Comparison of ENCODE assay signal across 1 cellular context in the genomic region with DNA sequence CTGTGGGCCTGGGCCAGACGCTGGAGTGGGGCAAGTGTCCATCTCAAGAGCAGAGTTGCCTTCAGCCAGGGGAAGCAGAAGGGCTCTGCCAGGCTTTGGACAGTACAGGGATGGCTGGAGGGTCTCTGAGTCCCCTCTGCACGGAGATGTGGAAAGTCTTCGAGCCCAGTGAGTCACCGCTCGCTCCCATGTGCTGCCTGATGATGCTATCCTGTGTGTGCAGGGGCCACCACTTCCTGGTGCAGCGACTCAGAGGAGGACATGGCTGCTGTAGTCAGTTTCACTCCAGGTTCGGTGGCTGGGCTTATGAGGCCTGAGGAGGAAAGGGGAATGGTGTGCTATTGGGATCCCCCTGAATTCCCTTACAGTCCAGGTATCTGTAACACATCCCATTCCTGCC.
A peak's percentile ranks its signal among the peaks of the same experiment; 100 is the strongest.
TF ChIP-seq lines count a peak whose summit lies in the region.

No MANE protein-coding gene starts in this region.

TF ChIP-seq in K562, 482 proteins besides CTCF, POLR2A, EP300 and RAD21 (continued from another document):
- TF ChIP-seq, protein P1, sequence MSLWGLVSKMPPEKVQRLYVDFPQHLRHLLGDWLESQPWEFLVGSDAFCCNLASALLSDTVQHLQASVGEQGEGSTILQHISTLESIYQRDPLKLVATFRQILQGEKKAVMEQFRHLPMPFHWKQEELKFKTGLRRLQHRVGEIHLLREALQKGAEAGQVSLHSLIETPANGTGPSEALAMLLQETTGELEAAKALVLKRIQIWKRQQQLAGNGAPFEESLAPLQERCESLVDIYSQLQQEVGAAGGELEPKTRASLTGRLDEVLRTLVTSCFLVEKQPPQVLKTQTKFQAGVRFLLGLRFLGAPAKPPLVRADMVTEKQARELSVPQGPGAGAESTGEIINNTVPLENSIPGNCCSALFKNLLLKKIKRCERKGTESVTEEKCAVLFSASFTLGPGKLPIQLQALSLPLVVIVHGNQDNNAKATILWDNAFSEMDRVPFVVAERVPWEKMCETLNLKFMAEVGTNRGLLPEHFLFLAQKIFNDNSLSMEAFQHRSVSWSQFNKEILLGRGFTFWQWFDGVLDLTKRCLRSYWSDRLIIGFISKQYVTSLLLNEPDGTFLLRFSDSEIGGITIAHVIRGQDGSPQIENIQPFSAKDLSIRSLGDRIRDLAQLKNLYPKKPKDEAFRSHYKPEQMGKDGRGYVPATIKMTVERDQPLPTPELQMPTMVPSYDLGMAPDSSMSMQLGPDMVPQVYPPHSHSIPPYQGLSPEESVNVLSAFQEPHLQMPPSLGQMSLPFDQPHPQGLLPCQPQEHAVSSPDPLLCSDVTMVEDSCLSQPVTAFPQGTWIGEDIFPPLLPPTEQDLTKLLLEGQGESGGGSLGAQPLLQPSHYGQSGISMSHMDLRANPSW (CRISPR knock-in tag; IDR thresholded peaks at IDR 0.05) = no peak
- TF ChIP-seq NFRKB (IDR thresholded peaks at IDR 0.05; ENCODE audit: low read depth) = no peak
- TF ChIP-seq, protein P2, sequence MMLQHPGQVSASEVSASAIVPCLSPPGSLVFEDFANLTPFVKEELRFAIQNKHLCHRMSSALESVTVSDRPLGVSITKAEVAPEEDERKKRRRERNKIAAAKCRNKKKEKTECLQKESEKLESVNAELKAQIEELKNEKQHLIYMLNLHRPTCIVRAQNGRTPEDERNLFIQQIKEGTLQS (IDR thresholded peaks at IDR 0.05) = peak; percentile 52
- TF ChIP-seq, protein P2 (CRISPR knock-in tag; conservative IDR thresholded peaks at IDR 0.05) = no peak
- no peak for TF ChIP-seq FOXJ3 (CRISPR knock-in tag; IDR thresholded peaks at IDR 0.05)
- no peak for TF ChIP-seq MAFF (IDR thresholded peaks at IDR 0.05; ENCODE audit: low read length)
- TF ChIP-seq, protein P3, sequence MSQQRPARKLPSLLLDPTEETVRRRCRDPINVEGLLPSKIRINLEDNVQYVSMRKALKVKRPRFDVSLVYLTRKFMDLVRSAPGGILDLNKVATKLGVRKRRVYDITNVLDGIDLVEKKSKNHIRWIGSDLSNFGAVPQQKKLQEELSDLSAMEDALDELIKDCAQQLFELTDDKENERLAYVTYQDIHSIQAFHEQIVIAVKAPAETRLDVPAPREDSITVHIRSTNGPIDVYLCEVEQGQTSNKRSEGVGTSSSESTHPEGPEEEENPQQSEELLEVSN (IDR thresholded peaks at IDR 0.05; ENCODE audit: borderline replicate concordance in 1 of 2, extremely low read depth in 1 of 2, insufficient read depth in 1 of 2, insufficient read length in 1 of 2, low read depth in 1 of 2, low read length in 1 of 2, poor library complexity in 1 of 2, severe bottlenecking in 1 of 2) = peak in 1 of 2 experiments; percentile 68
- TF ChIP-seq JUND (IDR thresholded peaks at IDR 0.05; ENCODE audit: borderline replicate concordance, low read depth, low read length) = peak; percentile 36; the same call in 1 of the 2 replicates
- no peak for TF ChIP-seq JUND (tag; IDR thresholded peaks at IDR 0.05; ENCODE audit: borderline replicate concordance, low read depth, low read length)
- TF ChIP-seq, protein P4, sequence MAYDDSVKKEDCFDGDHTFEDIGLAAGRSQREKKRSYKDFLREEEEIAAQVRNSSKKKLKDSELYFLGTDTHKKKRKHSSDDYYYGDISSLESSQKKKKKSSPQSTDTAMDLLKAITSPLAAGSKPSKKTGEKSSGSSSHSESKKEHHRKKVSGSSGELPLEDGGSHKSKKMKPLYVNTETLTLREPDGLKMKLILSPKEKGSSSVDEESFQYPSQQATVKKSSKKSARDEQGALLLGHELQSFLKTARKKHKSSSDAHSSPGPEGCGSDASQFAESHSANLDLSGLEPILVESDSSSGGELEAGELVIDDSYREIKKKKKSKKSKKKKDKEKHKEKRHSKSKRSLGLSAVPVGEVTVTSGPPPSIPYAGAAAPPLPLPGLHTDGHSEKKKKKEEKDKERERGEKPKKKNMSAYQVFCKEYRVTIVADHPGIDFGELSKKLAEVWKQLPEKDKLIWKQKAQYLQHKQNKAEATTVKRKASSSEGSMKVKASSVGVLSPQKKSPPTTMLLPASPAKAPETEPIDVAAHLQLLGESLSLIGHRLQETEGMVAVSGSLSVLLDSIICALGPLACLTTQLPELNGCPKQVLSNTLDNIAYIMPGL (CRISPR knock-in tag; IDR thresholded peaks at IDR 0.05) = no peak
- TF ChIP-seq, protein P5, sequence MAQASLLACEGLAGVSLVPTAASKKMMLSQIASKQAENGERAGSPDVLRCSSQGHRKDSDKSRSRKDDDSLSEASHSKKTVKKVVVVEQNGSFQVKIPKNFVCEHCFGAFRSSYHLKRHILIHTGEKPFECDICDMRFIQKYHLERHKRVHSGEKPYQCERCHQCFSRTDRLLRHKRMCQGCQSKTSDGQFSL (CRISPR knock-in tag; IDR thresholded peaks at IDR 0.05) = no peak
- TF ChIP-seq, protein P5 (tag; IDR thresholded peaks at IDR 0.05) = no peak
- TF ChIP-seq, protein P6, sequence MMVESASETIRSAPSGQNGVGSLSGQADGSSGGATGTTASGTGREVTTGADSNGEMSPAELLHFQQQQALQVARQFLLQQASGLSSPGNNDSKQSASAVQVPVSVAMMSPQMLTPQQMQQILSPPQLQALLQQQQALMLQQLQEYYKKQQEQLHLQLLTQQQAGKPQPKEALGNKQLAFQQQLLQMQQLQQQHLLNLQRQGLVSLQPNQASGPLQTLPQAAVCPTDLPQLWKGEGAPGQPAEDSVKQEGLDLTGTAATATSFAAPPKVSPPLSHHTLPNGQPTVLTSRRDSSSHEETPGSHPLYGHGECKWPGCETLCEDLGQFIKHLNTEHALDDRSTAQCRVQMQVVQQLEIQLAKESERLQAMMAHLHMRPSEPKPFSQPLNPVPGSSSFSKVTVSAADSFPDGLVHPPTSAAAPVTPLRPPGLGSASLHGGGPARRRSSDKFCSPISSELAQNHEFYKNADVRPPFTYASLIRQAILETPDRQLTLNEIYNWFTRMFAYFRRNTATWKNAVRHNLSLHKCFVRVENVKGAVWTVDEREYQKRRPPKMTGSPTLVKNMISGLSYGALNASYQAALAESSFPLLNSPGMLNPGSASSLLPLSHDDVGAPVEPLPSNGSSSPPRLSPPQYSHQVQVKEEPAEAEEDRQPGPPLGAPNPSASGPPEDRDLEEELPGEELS (CRISPR knock-in tag; IDR thresholded peaks at IDR 0.05; ENCODE audit: borderline replicate concordance) = no peak
- no peak for TF ChIP-seq PHF20 (IDR thresholded peaks at IDR 0.05; ENCODE audit: partially characterized antibody)
- no peak for TF ChIP-seq GATAD2B (IDR thresholded peaks at IDR 0.05; ENCODE audit: borderline replicate concordance)
- TF ChIP-seq, protein P7, sequence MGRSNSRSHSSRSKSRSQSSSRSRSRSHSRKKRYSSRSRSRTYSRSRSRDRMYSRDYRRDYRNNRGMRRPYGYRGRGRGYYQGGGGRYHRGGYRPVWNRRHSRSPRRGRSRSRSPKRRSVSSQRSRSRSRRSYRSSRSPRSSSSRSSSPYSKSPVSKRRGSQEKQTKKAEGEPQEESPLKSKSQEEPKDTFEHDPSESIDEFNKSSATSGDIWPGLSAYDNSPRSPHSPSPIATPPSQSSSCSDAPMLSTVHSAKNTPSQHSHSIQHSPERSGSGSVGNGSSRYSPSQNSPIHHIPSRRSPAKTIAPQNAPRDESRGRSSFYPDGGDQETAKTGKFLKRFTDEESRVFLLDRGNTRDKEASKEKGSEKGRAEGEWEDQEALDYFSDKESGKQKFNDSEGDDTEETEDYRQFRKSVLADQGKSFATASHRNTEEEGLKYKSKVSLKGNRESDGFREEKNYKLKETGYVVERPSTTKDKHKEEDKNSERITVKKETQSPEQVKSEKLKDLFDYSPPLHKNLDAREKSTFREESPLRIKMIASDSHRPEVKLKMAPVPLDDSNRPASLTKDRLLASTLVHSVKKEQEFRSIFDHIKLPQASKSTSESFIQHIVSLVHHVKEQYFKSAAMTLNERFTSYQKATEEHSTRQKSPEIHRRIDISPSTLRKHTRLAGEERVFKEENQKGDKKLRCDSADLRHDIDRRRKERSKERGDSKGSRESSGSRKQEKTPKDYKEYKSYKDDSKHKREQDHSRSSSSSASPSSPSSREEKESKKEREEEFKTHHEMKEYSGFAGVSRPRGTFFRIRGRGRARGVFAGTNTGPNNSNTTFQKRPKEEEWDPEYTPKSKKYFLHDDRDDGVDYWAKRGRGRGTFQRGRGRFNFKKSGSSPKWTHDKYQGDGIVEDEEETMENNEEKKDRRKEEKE (IDR thresholded peaks at IDR 0.05; ENCODE audit: borderline replicate concordance in 1 of 2, control insufficient read depth in 1 of 2, low read depth in 2 of 2, low read length in 1 of 2) = no peak
- no peak for TF ChIP-seq SUPT5H (IDR thresholded peaks at IDR 0.05)
- no peak for TF ChIP-seq GATAD2A (IDR thresholded peaks at IDR 0.05)
- no peak for TF ChIP-seq SP1 (CRISPR knock-in tag; IDR thresholded peaks at IDR 0.05)
- 0 out of 2 replicates have a peak, but pooled peaks have one; percentile 27 for TF ChIP-seq CREM (IDR thresholded peaks at IDR 0.05; ENCODE audit: low read depth)
- TF ChIP-seq ZNF274 (IDR thresholded peaks at IDR 0.05; ENCODE audit: borderline replicate concordance, low read depth, low read length) = no peak
- TF ChIP-seq L3MBTL2 (IDR thresholded peaks at IDR 0.05) = peak; percentile 45
- no peak for TF ChIP-seq JUN (IDR thresholded peaks at IDR 0.05; ENCODE audit: borderline replicate concordance, low read depth, low read length)
- no peak for TF ChIP-seq JUN (CRISPR knock-in tag; IDR thresholded peaks at IDR 0.05; ENCODE audit: borderline replicate concordance)
- no peak for TF ChIP-seq HLTF (IDR thresholded peaks at IDR 0.05)
- no peak for TF ChIP-seq COPS2 (conservative IDR thresholded peaks at IDR 0.05)
- no peak for TF ChIP-seq PHB2 (IDR thresholded peaks at IDR 0.05; ENCODE audit: low read depth)
- TF ChIP-seq POLR3A (IDR thresholded peaks at IDR 0.05; ENCODE audit: borderline replicate concordance, extremely low read depth, insufficient read depth, insufficient read length) = no peak
- TF ChIP-seq ZNF589 (CRISPR knock-in tag; IDR thresholded peaks at IDR 0.05; ENCODE audit: low read depth) = no peak
- TF ChIP-seq FOSL1 (tag; conservative IDR thresholded peaks at IDR 0.05) = peak; percentile 61
- TF ChIP-seq KDM2B (CRISPR knock-in tag; IDR thresholded peaks at IDR 0.05) = no peak
- no peak for TF ChIP-seq RBM25 (IDR thresholded peaks at IDR 0.05; ENCODE audit: low read depth, low read length, severe bottlenecking)
- TF ChIP-seq, protein P8, sequence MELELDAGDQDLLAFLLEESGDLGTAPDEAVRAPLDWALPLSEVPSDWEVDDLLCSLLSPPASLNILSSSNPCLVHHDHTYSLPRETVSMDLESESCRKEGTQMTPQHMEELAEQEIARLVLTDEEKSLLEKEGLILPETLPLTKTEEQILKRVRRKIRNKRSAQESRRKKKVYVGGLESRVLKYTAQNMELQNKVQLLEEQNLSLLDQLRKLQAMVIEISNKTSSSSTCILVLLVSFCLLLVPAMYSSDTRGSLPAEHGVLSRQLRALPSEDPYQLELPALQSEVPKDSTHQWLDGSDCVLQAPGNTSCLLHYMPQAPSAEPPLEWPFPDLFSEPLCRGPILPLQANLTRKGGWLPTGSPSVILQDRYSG (tag; conservative IDR thresholded peaks at IDR 0.05; ENCODE audit: low read depth) = no peak
- TF ChIP-seq ELF4 (CRISPR knock-in tag; IDR thresholded peaks at IDR 0.05) = no peak
- TF ChIP-seq RFX1 (IDR thresholded peaks at IDR 0.05) = no peak
- TF ChIP-seq POU5F1 (IDR thresholded peaks at IDR 0.05; ENCODE audit: borderline replicate concordance, low read depth, low read length, partially characterized antibody) = no peak
- TF ChIP-seq MTF1 (CRISPR knock-in tag; IDR thresholded peaks at IDR 0.05; ENCODE audit: borderline replicate concordance) = no peak
- TF ChIP-seq ZNF224 (CRISPR knock-in tag; IDR thresholded peaks at IDR 0.05) = no peak
- TF ChIP-seq, protein P9, sequence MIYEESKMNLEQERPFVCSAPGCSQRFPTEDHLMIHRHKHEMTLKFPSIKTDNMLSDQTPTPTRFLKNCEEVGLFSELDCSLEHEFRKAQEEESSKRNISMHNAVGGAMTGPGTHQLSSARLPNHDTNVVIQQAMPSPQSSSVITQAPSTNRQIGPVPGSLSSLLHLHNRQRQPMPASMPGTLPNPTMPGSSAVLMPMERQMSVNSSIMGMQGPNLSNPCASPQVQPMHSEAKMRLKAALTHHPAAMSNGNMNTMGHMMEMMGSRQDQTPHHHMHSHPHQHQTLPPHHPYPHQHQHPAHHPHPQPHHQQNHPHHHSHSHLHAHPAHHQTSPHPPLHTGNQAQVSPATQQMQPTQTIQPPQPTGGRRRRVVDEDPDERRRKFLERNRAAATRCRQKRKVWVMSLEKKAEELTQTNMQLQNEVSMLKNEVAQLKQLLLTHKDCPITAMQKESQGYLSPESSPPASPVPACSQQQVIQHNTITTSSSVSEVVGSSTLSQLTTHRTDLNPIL (CRISPR knock-in tag; IDR thresholded peaks at IDR 0.05) = no peak
- TF ChIP-seq, protein P10, sequence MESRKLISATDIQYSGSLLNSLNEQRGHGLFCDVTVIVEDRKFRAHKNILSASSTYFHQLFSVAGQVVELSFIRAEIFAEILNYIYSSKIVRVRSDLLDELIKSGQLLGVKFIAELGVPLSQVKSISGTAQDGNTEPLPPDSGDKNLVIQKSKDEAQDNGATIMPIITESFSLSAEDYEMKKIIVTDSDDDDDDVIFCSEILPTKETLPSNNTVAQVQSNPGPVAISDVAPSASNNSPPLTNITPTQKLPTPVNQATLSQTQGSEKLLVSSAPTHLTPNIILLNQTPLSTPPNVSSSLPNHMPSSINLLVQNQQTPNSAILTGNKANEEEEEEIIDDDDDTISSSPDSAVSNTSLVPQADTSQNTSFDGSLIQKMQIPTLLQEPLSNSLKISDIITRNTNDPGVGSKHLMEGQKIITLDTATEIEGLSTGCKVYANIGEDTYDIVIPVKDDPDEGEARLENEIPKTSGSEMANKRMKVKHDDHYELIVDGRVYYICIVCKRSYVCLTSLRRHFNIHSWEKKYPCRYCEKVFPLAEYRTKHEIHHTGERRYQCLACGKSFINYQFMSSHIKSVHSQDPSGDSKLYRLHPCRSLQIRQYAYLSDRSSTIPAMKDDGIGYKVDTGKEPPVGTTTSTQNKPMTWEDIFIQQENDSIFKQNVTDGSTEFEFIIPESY (CRISPR knock-in tag; IDR thresholded peaks at IDR 0.05) = no peak
